9 cellular contexts compared by ENCODE assay signal in genomic region chr7:66837007-66837406, GRCh38.
DNase-seq lines count a peak whose midpoint lies in the region; ATAC-seq and TF ChIP-seq lines count a peak whose summit lies in the region.
"Had no signal": no experiment of that assay in that cellular context is flagged by ENCODE, and none has a peak within 500 bp of the region (broad histone marks: within the 10 kb centered on the region; RNA-seq: fewer than 3 reads in every experiment).

No MANE protein-coding gene starts in this region.

- ATAC-seq in omental fat pad (ENCODE audit: low FRiP score), result no peak
- ATAC-seq in HG03521 (IDR thresholded peaks at IDR 0.05; ENCODE audit: unreplicated experiment), result no peak
- ATAC-seq: gastrocnemius medialis had no signal

- DNase-seq in DMS53 (lab: John Stamatoyannopoulos, UW) (peak; percentile 83), HT1080 (ENCODE audit: low read depth) (peak; percentile 43), SW480 (ENCODE audit: low spot score) (peak; percentile 23), glomerular visceral epithelial cell (ENCODE audit: extremely low spot score) (peak; percentile 17), omental fat pad (ENCODE audit: low spot score) (no peak), amygdala (lab: John Stamatoyannopoulos, UW) (no peak), DMS79 (lab: John Stamatoyannopoulos, UW) (no peak)

- TF ChIP-seq CTCF in omental fat pad (IDR thresholded peaks at IDR 0.05), result no peak

Comparison
In these comparisons a context has a peak if more than half of its experiments do, and no peak if none do; other contexts are left out.
1. DNase-seq: peak in DMS53 (single experiment), HT1080 (single experiment), SW480 (single experiment) and glomerular visceral epithelial cell (single experiment); none in omental fat pad (single experiment), amygdala (0 of 56) and DMS79 (single experiment).